14 cellular contexts compared by ENCODE assay signal in the genomic region with DNA sequence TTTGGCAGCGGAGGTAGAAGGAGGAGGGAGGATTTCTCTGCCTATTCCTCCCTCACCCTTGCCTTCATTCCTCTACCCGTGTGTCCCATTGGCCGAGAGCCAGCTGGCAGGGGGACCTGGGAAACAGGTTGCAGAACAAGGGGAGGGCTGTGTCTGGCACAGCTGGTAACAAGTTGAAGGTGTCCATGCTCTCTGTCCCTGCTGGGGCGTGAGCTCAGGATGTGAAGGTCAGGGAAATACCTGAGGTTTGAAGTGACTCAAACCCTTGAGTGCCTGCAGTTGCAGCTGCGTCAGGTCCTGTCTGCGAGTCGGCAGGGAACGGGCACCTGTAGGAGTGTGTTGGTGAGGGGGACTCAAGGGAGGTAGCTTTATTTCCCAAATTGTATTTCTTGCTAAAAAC. TPM values are rescaled to one million over a fixed set of nuclear protein-coding genes. Genes with fewer than 3 reads are reported as not detected.
DNase-seq lines count a peak whose midpoint lies in the region; ATAC-seq and TF ChIP-seq lines count a peak whose summit lies in the region.
"Had no signal": no experiment of that assay in that cellular context is flagged by ENCODE, and none has a peak within 500 bp of the region (broad histone marks: within the 10 kb centered on the region; RNA-seq: fewer than 3 reads in every experiment).

No MANE protein-coding gene starts in this region.

- no peak for TF ChIP-seq POLR2A in HCT116 (IDR thresholded peaks at IDR 0.05; ENCODE audit: borderline replicate concordance, extremely low read depth, insufficient read depth, insufficient read length)

- H3K79me2 ChIP-seq in HCT116 (ENCODE audit: insufficient read depth, low read length) (no peaks in the 10 kb centered on the region), PC-9 (ENCODE audit: low read depth) (peaks cover 6% of the 10 kb centered on the region; the same call in 1 of the 2 replicates), smooth muscle cell (ENCODE audit: low read depth) (no peaks in the 10 kb centered on the region)

- CTCF ChIA-PET in HCT116 (lab: Charles Lee) (no interaction called here), PC-9 (lab: Charles Lee) (interaction anchor here (1.2 kb wide), 1 partner anchor 24 kb away, joined by 15 read pairs; a partner anchor contains a TSS)

- peaks cover 14 to 17% of the 10 kb centered on the region in 2 experiments for H3K4me1 ChIP-seq in HCT116 (ENCODE audit: control insufficient read depth in 1 of 2, insufficient read depth in 2 of 2, low read length in 2 of 2)
- peaks cover 32% of the 10 kb centered on the region for H3K4me1 ChIP-seq in PC-9 (replicated peaks; ENCODE audit: insufficient read depth)
- H3K4me1 ChIP-seq in smooth muscle cell (ENCODE audit: low read depth), result no peaks in the 10 kb centered on the region

- peak; percentile 89 for ATAC-seq in HCT116
- ATAC-seq in Right ventricle myocardium superior (ENCODE audit: poor library complexity), result peak; percentile 94
- no peak for ATAC-seq in GM18502 (IDR thresholded peaks at IDR 0.05; ENCODE audit: poor library complexity, unreplicated experiment)
- ATAC-seq: activated T-helper 17 cell treated with anti-CD3 and anti-CD28 coated beads, Interleukin-2, amount 50 U/mL, for 72 hours had no signal

- peak overlapping the region; percentile 57 for H3K4me2 ChIP-seq in HCT116 (ENCODE audit: low read length)
- H3K4me2 ChIP-seq in PC-9, result peak overlapping the region; percentile 61
- H3K4me2 ChIP-seq in smooth muscle cell, result no peak overlapping the region

- H3K9me2 ChIP-seq in HCT116 (ENCODE audit: insufficient read depth) (no peaks in the 10 kb centered on the region), PC-9 (ENCODE audit: insufficient read depth) (no peaks in the 10 kb centered on the region)

- POLR2A ChIA-PET in HCT116 (lab: Charles Lee), result interaction anchor here (0.6 kb wide), 1 partner anchor 102 kb away, joined by 5 read pairs; no protein-coding TSS in a partner anchor
- POLR2A ChIA-PET in PC-9 (lab: Charles Lee; ENCODE audit: unreplicated experiment), result interaction anchor here (0.5 to 1.1 kb wide), 4 partner anchors 16 to 573 kb away, joined by 3 to 8 read pairs (median 3); a partner anchor contains a TSS

- 89% methylated on average over 8 of the region's 8 CpGs for WGBS in smooth muscle cell (ENCODE audit: low lambda C conversion rate)

- H3K9me3 ChIP-seq in HCT116 (ENCODE audit: control insufficient read depth in 1 of 2, insufficient read depth in 1 of 2, low read depth in 1 of 2, low read length in 2 of 2), result no peaks in the 10 kb centered on the region
- H3K9me3 ChIP-seq in PC-9 (ENCODE audit: insufficient read depth, low read depth), result no peaks in the 10 kb centered on the region
- no peaks in the 10 kb centered on the region for H3K9me3 ChIP-seq in smooth muscle cell (replicated peaks; ENCODE audit: low read depth)

- H3K27ac ChIP-seq in HCT116 (ENCODE audit: low read depth, low read length), result peak overlapping the region; percentile 53
- peak overlapping the region; percentile 74 for H3K27ac ChIP-seq in PC-9
- no peak overlapping the region for H3K27ac ChIP-seq in smooth muscle cell (ENCODE audit: low read depth)
- H3K27ac ChIP-seq: brain microvascular endothelial cell, GM23248, SK-N-MC had no signal

- peak overlapping the region; percentile 17; the same call in 1 of the 2 replicates for H3K9ac ChIP-seq in HCT116 (ENCODE audit: low read length)
- no peak overlapping the region for H3K9ac ChIP-seq in smooth muscle cell (ENCODE audit: low read depth)
- H3K9ac ChIP-seq: GM23248 had no signal

- RAD21 ChIA-PET in HCT116 (lab: Charles Lee; ENCODE audit: low non-redundant PET in 1 of 2, low total read pairs in 2 of 2, uncharacterized antibody in 2 of 2, unreplicated experiment in 2 of 2), result no interaction called here

- H4K20me1 ChIP-seq in HCT116 (ENCODE audit: insufficient read depth) (no peaks in the 10 kb centered on the region), PC-9 (ENCODE audit: insufficient read depth) (no peaks in the 10 kb centered on the region), smooth muscle cell (ENCODE audit: low read depth) (no peaks in the 10 kb centered on the region)

- peak; percentile 22; the same call in 1 of the 2 replicates for TF ChIP-seq RAD21 in HCT116 (IDR thresholded peaks at IDR 0.05; ENCODE audit: low read depth)

- H2AFZ ChIP-seq in HCT116 (ENCODE audit: low read depth, low read length, poor library complexity, severe bottlenecking), result no peak overlapping the region
- H2AFZ ChIP-seq in PC-9, result no peak overlapping the region
- H2AFZ ChIP-seq in smooth muscle cell (ENCODE audit: low read depth), result no peak overlapping the region
- H2AFZ ChIP-seq: GM23248 had no signal

- TF ChIP-seq CTCF in HCT116 (IDR thresholded peaks at IDR 0.05 in 2 of 3, conservative IDR thresholded peaks at IDR 0.05 in 1 of 3; ENCODE audit: borderline replicate concordance in 1 of 3, insufficient read depth in 1 of 3, low read depth in 2 of 3, low read length in 2 of 3) (no peak), PC-9 (conservative IDR thresholded peaks at IDR 0.05) (no peak), smooth muscle cell (IDR thresholded peaks at IDR 0.05; ENCODE audit: borderline replicate concordance, insufficient read depth, poor library complexity, severe bottlenecking) (no peak)

- no peak overlapping the region; a peak in 1 of 4 replicates for H3K4me3 ChIP-seq in HCT116 (replicated peaks in 1 of 2; ENCODE audit: low read depth in 1 of 2, low read length in 2 of 2)
- H3K4me3 ChIP-seq in PC-9, result no peak overlapping the region; the same call in 1 of the 2 replicates
- H3K4me3 ChIP-seq in smooth muscle cell, result no peak overlapping the region
- H3K4me3 ChIP-seq: GM23248, SK-N-MC had no signal

- BruUV-seq in HCT116 (replicated peaks; lab: Mats Ljungman, UMichigan), result no TSS peak
- BruUV-seq in PC-9 (replicated peaks; lab: Mats Ljungman, UMichigan), result no TSS peak

- H3F3A ChIP-seq in PC-9 (ENCODE audit: insufficient read depth, low read depth), result peaks cover 41% of the 10 kb centered on the region
- H3F3A ChIP-seq in smooth muscle cell (ENCODE audit: low read depth), result no peaks in the 10 kb centered on the region

- DNase-seq in HCT116 (ENCODE audit: low read depth, low spot score) (peak; percentile 72), PC-9 (peak; percentile 99 to 100), Right ventricle myocardium superior (peak; percentile 90), posterior vena cava (ENCODE audit: low spot score) (peak; percentile 73), dedifferentiated amniotic fluid mesenchymal stem cell (ENCODE audit: extremely low spot score) (no peak), smooth muscle cell (lab: John Stamatoyannopoulos, UW; ENCODE audit: unreplicated experiment) (no peak), HUDEP-2 (lab: John Stamatoyannopoulos, UW; ENCODE audit: unreplicated experiment in 76 of 76) (no peak)
- DNase-seq: activated CD4-positive, alpha-beta T cell treated with anti-CD3 and anti-CD28 coated beads for 1 hour; brain microvascular endothelial cell; CD4-positive, alpha-beta T cell; GM23248 had no signal

- intact Hi-C loops in HCT116 (cut with micrococcal nuclease), result no loop called here
- intact Hi-C loops in PC-9 (cut with micrococcal nuclease; ENCODE audit: unreplicated experiment), result loop anchor here (1.0 to 10.0 kb wide), 4 partner anchors 29 to 498 kb away; a partner anchor contains a TSS
- intact Hi-C loops in Right ventricle myocardium superior (cut with DNase I), result no loop called here
- intact Hi-C loops in posterior vena cava (cut with DNase I), result no loop called here

- no peaks in the 10 kb centered on the region for H3K27me3 ChIP-seq in HCT116 (ENCODE audit: insufficient read depth, low read length)
- H3K27me3 ChIP-seq in PC-9 (ENCODE audit: insufficient read depth, low read depth), result no peaks in the 10 kb centered on the region
- H3K27me3 ChIP-seq in smooth muscle cell (ENCODE audit: low read depth), result no peaks in the 10 kb centered on the region
- H3K27me3 ChIP-seq: brain microvascular endothelial cell had no signal

- H3K36me3 ChIP-seq in HCT116 (ENCODE audit: control insufficient read depth in 1 of 2, insufficient read depth in 2 of 2, low read length in 2 of 2), result no peaks in the 10 kb centered on the region; a peak in 1 of 4 replicates
- H3K36me3 ChIP-seq in PC-9 (ENCODE audit: low read depth), result peaks cover 20% of the 10 kb centered on the region
- H3K36me3 ChIP-seq in smooth muscle cell (ENCODE audit: low read depth), result no peaks in the 10 kb centered on the region

TF ChIP-seq in HCT116, 20 proteins besides CTCF, POLR2A, EP300 and RAD21 (continues in another document):
- TF ChIP-seq SP1 (IDR thresholded peaks at IDR 0.05; ENCODE audit: low read depth), result peak; percentile 83
- TF ChIP-seq CEBPB (IDR thresholded peaks at IDR 0.05; ENCODE audit: low read depth), result 0 out of 2 replicates have a peak, but pooled peaks have one; percentile 42
- peak; percentile 49 for TF ChIP-seq POLR2AphosphoS5 (IDR thresholded peaks at IDR 0.05; ENCODE audit: low read depth, low read length)
- TF ChIP-seq EZH2 (IDR thresholded peaks at IDR 0.05), result no peak

RNA-seq across cellular contexts. Expression of a gene that starts 16.2 kb away (rescaled TPM):
- total RNA-seq in HCT116 (2021; ENCODE audit: unreplicated experiment) (23.7 TPM), PC-9 (2021) (40.7 and 48.2 TPM in 2 replicates), Right ventricle myocardium superior (32.8 TPM), posterior vena cava (10 to 100 TPM; 14.8 to 21.1 TPM), smooth muscle cell (17.8 and 21.6 TPM in 2 replicates)
- polyA plus RNA-seq in HCT116 (2012), result 14.5 and 15.4 TPM in 2 replicates
- polyA plus RNA-seq in smooth muscle cell, result 18.1 and 21.5 TPM in 2 replicates

RNA-seq across cellular contexts. Expression of a gene that starts 24.5 kb away (rescaled TPM):
- total RNA-seq in HCT116 (2021; ENCODE audit: unreplicated experiment) (87.9 TPM), PC-9 (2021) (184 and 213 TPM in 2 replicates), Right ventricle myocardium superior (30.8 TPM), posterior vena cava (10 to 100 TPM; 64.3 to 68.7 TPM), smooth muscle cell (25.9 and 44.8 TPM in 2 replicates)
- 88.5 and 89.0 TPM in 2 replicates for polyA plus RNA-seq in HCT116 (2012)
- polyA plus RNA-seq in smooth muscle cell, result 31.9 and 94.9 TPM in 2 replicates

RNA-seq across cellular contexts. Expression of a gene that starts 28.3 kb away (rescaled TPM):
- total RNA-seq in HCT116 (2021; ENCODE audit: unreplicated experiment) (17.4 TPM), PC-9 (2021) (21.5 and 24.4 TPM in 2 replicates), Right ventricle myocardium superior (4.4 TPM), posterior vena cava (1 to 10 TPM; 4.4 to 5.7 TPM), smooth muscle cell (14.4 and 18.1 TPM in 2 replicates)
- polyA plus RNA-seq in HCT116 (2012), result 12.6 and 13.4 TPM in 2 replicates
- polyA plus RNA-seq in smooth muscle cell, result 17.8 and 21.5 TPM in 2 replicates

RNA-seq across cellular contexts. Expression of a gene that starts 58.0 kb away (rescaled TPM):
- 29.0 TPM for total RNA-seq in HCT116 (2021; ENCODE audit: unreplicated experiment)
- 29.3 and 32.2 TPM in 2 replicates for polyA plus RNA-seq in HCT116 (2012)
- total RNA-seq in PC-9 (2021), result 40.3 and 60.0 TPM in 2 replicates
- total RNA-seq in Right ventricle myocardium superior, result 85.4 TPM
- 10 to 100 TPM; 53.8 to 59.5 TPM for total RNA-seq in posterior vena cava
- 20.0 and 24.3 TPM in 2 replicates for total RNA-seq in smooth muscle cell
- polyA plus RNA-seq in smooth muscle cell, result 38.4 and 52.3 TPM in 2 replicates

RNA-seq across cellular contexts. Expression of a gene that starts 58.6 kb away (rescaled TPM):
- total RNA-seq in HCT116 (2021; ENCODE audit: unreplicated experiment) (177 TPM), PC-9 (2021) (182 and 197 TPM in 2 replicates), Right ventricle myocardium superior (179 TPM), posterior vena cava (100 to 1,000 TPM in 1 of 2 donors, 10 to 100 TPM in 1; 82.4 to 100 TPM), smooth muscle cell (78.2 and 119 TPM in 2 replicates)
- polyA plus RNA-seq in HCT116 (2012), result 168 and 172 TPM in 2 replicates
- polyA plus RNA-seq in smooth muscle cell, result 88.7 and 94.9 TPM in 2 replicates

Comparison
In these comparisons a context has a peak if more than half of its experiments do, and no peak if none do; other contexts are left out.
1. DNase-seq: peak in HCT116 (single experiment), PC-9 (2 of 2), Right ventricle myocardium superior (single experiment) and posterior vena cava (single experiment); none in dedifferentiated amniotic fluid mesenchymal stem cell (single experiment), smooth muscle cell (single experiment) and HUDEP-2 (0 of 76).